ENCODE assay signal across 15 cellular contexts in the genomic region with DNA sequence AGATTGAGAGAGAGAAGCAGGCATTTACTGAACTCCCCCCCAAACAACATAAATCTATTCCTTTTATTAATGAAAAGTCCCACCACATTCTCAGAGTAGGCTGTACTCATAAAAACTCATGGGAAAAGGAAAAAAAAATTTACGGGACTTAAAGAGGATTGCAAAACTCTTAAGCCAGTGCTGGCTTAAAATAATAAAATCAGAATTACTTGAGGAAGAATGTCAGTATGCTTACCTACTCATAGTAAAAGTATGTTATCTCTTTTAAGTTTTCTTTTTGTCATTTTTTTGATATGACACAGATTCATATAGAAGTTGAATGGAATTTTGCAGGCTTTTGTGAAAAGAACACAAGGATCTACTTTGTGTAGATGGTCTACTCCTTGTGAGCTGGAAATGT.
"Had no signal": no experiment of that assay in that cellular context is flagged by ENCODE, and none has a peak within 500 bp of the region (broad histone marks: within the 10 kb centered on the region; RNA-seq: fewer than 3 reads in every experiment).

No MANE protein-coding gene starts in this region.

- H3K27ac ChIP-seq: body of pancreas, dorsolateral prefrontal cortex, ovary, testis, VCaP had no signal

- H3K36me3 ChIP-seq: ovary had no signal

- DNase-seq: activated CD4-positive, alpha-beta T cell treated with anti-CD3 and anti-CD28 coated beads for 36 hours; activated CD8-positive, alpha-beta memory T cell treated with anti-CD3 and anti-CD28 coated beads, Interleukin-2, amount 50 U/mL, for 4 hours; activated CD8-positive, alpha-beta T cell treated with anti-CD3 and anti-CD28 coated beads for 36 hours; activated naive CD4-positive, alpha-beta T cell; activated naive CD8-positive, alpha-beta T cell treated with anti-CD3 and anti-CD28 coated beads, Interleukin-2, amount 50 U/mL, for 24 hours; body of pancreas; dorsolateral prefrontal cortex; foreskin fibroblast; natural killer cell; ovary; stimulated activated CD4-positive, alpha-beta T cell treated with anti-CD3 and anti-CD28 coated beads, Interleukin-4, amount 100 ng/mL, for 4 hours; stimulated activated naive CD8-positive, alpha-beta T cell treated with anti-CD3 and anti-CD28 coated beads, Interleukin-15, amount 100 ng/mL, for 72 hours; T-helper 1 cell; testis had no signal

- H3K4me3 ChIP-seq: body of pancreas, dorsolateral prefrontal cortex, ovary, testis had no signal

- H3K27me3 ChIP-seq: body of pancreas, ovary, testis had no signal

- H3K9me3 ChIP-seq: body of pancreas, ovary, testis had no signal

- H3K4me1 ChIP-seq: body of pancreas, testis had no signal
